Comparison of ENCODE assay signal across 23 cellular contexts in the genomic region with DNA sequence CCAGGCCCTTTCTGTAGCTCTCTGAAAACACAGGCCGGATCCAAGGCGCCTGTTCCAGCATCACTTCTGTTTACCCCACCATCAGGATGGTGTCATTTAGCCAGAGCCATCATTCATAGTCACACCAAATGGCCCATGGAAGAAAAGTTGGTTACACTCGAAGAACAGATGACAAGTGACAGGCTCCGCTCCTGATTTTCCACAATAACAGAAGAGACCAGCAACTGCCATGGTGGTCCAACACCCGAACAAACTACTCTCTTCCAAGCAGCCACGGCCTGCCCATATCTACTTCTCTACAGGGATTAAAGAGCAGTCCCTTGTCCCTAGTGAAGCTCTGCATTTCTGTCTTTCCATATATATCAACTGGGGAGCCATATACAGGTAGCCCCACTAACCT. TPM values are rescaled to one million over a fixed set of nuclear protein-coding genes. Genes with fewer than 3 reads are reported as not detected.
"Had no signal": no experiment of that assay in that cellular context is flagged by ENCODE, and none has a peak within 500 bp of the region (broad histone marks: within the 10 kb centered on the region; RNA-seq: fewer than 3 reads in every experiment).

No MANE protein-coding gene starts in this region.

- H3K4me3 ChIP-seq: colonic mucosa, gastroesophageal sphincter, heart left ventricle, hepatocyte, left lung, lung, mucosa of descending colon had no signal

- H3K79me2 ChIP-seq: hepatocyte had no signal

- H3K4me1 ChIP-seq: colonic mucosa, foreskin keratinocyte, gastroesophageal sphincter, left lung had no signal

- H3K27me3 ChIP-seq: colonic mucosa, heart left ventricle, hepatocyte, left lung had no signal

- H3K4me2 ChIP-seq: hepatocyte had no signal

- H3K9me3 ChIP-seq: colonic mucosa, gastroesophageal sphincter, heart left ventricle, mucosa of descending colon had no signal

- DNase-seq: colonic mucosa; cortex of kidney; effector CD8-positive, alpha-beta T cell; effector memory CD8-positive, alpha-beta T cell; endodermal cell; erythroblast; foreskin keratinocyte; heart left ventricle; hypothalamus; immature natural killer cell; islet precursor cell; kidney; kidney glomerular epithelial cell; left colon; left lung; left ventricle myocardium superior; mammary epithelial cell; mucosa of descending colon; naive B cell had no signal

- H3K27ac ChIP-seq: colonic mucosa, epithelial cell of prostate, foreskin keratinocyte, gastroesophageal sphincter, heart left ventricle, hepatocyte, left lung had no signal

- H3K36me3 ChIP-seq: colonic mucosa, gastroesophageal sphincter, heart left ventricle, left lung had no signal

RNA-seq across cellular contexts. Expression of gene PROX1, which starts 59.9 kb away (rescaled TPM):
- polyA plus RNA-seq: immature natural killer cell had no signal
